19 cellular contexts compared by ENCODE assay signal in genomic region chrX:24846551-24847170, GRCh38.
DNase-seq lines count a peak whose midpoint lies in the region; ATAC-seq and TF ChIP-seq lines count a peak whose summit lies in the region.
"Had no signal": no experiment of that assay in that cellular context is flagged by ENCODE, and none has a peak within 500 bp of the region (broad histone marks: within the 10 kb centered on the region; RNA-seq: fewer than 3 reads in every experiment).

No MANE protein-coding gene starts in this region.

- POLR2A ChIA-PET in A673 (lab: Charles Lee; ENCODE audit: low non-redundant PET) (no interaction called here), IMR-90 (lab: Charles Lee; ENCODE audit: unreplicated experiment) (no interaction called here)

- TF ChIP-seq CTCF in A673 (conservative IDR thresholded peaks at IDR 0.05; ENCODE audit: low read depth, low read length) (no peak), IMR-90 (conservative IDR thresholded peaks at IDR 0.05; ENCODE audit: low read depth, low read length) (no peak), fibroblast of lung (conservative IDR thresholded peaks at IDR 0.05 in 1 of 2, IDR thresholded peaks at IDR 0.05 in 1 of 2; ENCODE audit: low read depth in 1 of 2, low read length in 2 of 2) (no peak)

- no peak for ATAC-seq in IMR-90 (ENCODE audit: low read depth)
- no peak for ATAC-seq in HG02870 (IDR thresholded peaks at IDR 0.05; ENCODE audit: unreplicated experiment)
- ATAC-seq: T-cell had no signal

- no peak overlapping the region for H3K23ac ChIP-seq in IMR-90 (ENCODE audit: low read depth, low read length)

- dilution Hi-C loops in IMR-90 (cut with HindIII; ENCODE audit: low sequenced_read_pairs, unreplicated experiment): no loop called here

- in situ Hi-C loops in IMR-90 (cut with MboI; ENCODE audit: low sequenced_read_pairs): no loop called here

- DNase-seq in A673 (ENCODE audit: low spot score) (peak; percentile 59), IMR-90 (peak; percentile 40), NCI-H774 (lab: John Stamatoyannopoulos, UW) (peak; percentile 13), fibroblast of lung (ENCODE audit: low read depth in 2 of 2) (peak; percentile 12 to 69), A172 (ENCODE audit: low spot score) (no peak), HPDE6-E6E7 (ENCODE audit: extremely low spot score) (no peak), HCEC 1CT (no peak)
- DNase-seq: activated CD4-positive, CD25-positive, alpha-beta regulatory T cell; activated CD8-positive, alpha-beta memory T cell treated with anti-CD3 and anti-CD28 coated beads, Interleukin-2, amount 50 U/mL, for 4 hours; activated naive CD4-positive, alpha-beta T cell treated with anti-CD3 and anti-CD28 coated beads for 36 hours; effector memory CD4-positive, alpha-beta T cell; H9; islet precursor cell; NCI-H526; RPMI8226; spleen; T-cell had no signal

- H4K5ac ChIP-seq in IMR-90 (ENCODE audit: low read depth, low read length): no peak overlapping the region

- no peak overlapping the region for H3K14ac ChIP-seq in IMR-90 (replicated peaks; ENCODE audit: low read depth, low read length)

- no peak overlapping the region for H3K4ac ChIP-seq in IMR-90 (ENCODE audit: low read depth, low read length)

- H3K79me2 ChIP-seq in fibroblast of lung (ENCODE audit: control insufficient read depth, insufficient read depth, low read length): no peaks in the 10 kb centered on the region
- H3K79me2 ChIP-seq: parathyroid adenoma had no signal

- no peak overlapping the region for H3K18ac ChIP-seq in IMR-90 (ENCODE audit: low read depth, low read length)

- intact Hi-C loops in A673 (cut with micrococcal nuclease; ENCODE audit: unreplicated experiment): no loop called here
- intact Hi-C loops in IMR-90 (cut with micrococcal nuclease): no loop called here

- WGBS in IMR-90 (ENCODE audit: extremely low coverage in 2 of 2, insufficient read length in 1 of 2), 2 experiments: no CpG with 5 or more reads among the region's 3 CpGs

- H3K4me2 ChIP-seq in IMR-90 (ENCODE audit: low read depth, low read length): no peak overlapping the region
- H3K4me2 ChIP-seq in fibroblast of lung (ENCODE audit: extremely low read depth, insufficient read depth, low read length): no peak overlapping the region

- H2AK9ac ChIP-seq in IMR-90 (replicated peaks; ENCODE audit: low read depth, low read length, poor library complexity): no peak overlapping the region

- TF ChIP-seq POLR2A in IMR-90 (IDR thresholded peaks at IDR 0.05; ENCODE audit: low read depth, low read length): no peak

- H3K4me1 ChIP-seq in A673 (ENCODE audit: insufficient read depth, low read length, poor library complexity, severe bottlenecking): peaks cover 27% of the 10 kb centered on the region
- H3K4me1 ChIP-seq in IMR-90 (ENCODE audit: control insufficient read depth, insufficient read depth, low read length): no peaks in the 10 kb centered on the region
- no peaks in the 10 kb centered on the region for H3K4me1 ChIP-seq in fibroblast of lung (ENCODE audit: control insufficient read depth, extremely low read depth, insufficient read depth, low read length)
- H3K4me1 ChIP-seq: parathyroid adenoma, spleen had no signal

- no peak overlapping the region for H3K56ac ChIP-seq in IMR-90 (ENCODE audit: extremely low read depth, insufficient read depth, low read length)

- no peak overlapping the region for H4K8ac ChIP-seq in IMR-90 (ENCODE audit: low read depth in 2 of 2, low read length in 2 of 2)

- TF ChIP-seq RAD21 in IMR-90 (IDR thresholded peaks at IDR 0.05; ENCODE audit: low read length): no peak

- CTCF ChIA-PET in A673 (lab: Charles Lee): interaction anchor here (1.1 kb wide), 1 partner anchor 8 kb away, joined by 4 read pairs; no protein-coding TSS in a partner anchor
- CTCF ChIA-PET in IMR-90 (lab: Yijun Ruan, JAX): interaction anchor here (1.4 to 1.9 kb wide), 2 partner anchors 8 to 95 kb away, joined by 3 to 9 read pairs; no protein-coding TSS in a partner anchor

- H2BK120ac ChIP-seq in IMR-90 (ENCODE audit: low read depth, low read length): no peak overlapping the region

- H4K20me1 ChIP-seq in IMR-90 (ENCODE audit: insufficient read depth, low read length) (no peaks in the 10 kb centered on the region), fibroblast of lung (ENCODE audit: control insufficient read depth, extremely low read depth, insufficient read depth, low read length) (no peaks in the 10 kb centered on the region)

- H2AFZ ChIP-seq in IMR-90 (replicated peaks; ENCODE audit: low read length, poor library complexity) (no peak overlapping the region), fibroblast of lung (ENCODE audit: low read length) (no peak overlapping the region)
- H2AFZ ChIP-seq: parathyroid adenoma had no signal

- no peak overlapping the region for H2AK5ac ChIP-seq in IMR-90 (ENCODE audit: low read depth, low read length)

- H3K79me1 ChIP-seq in IMR-90 (ENCODE audit: low read depth in 1 of 2, low read length in 2 of 2): no peaks in the 10 kb centered on the region

- H2BK20ac ChIP-seq in IMR-90 (ENCODE audit: low read depth, low read length): no peak overlapping the region

- BruUV-seq in A673 (replicated peaks; lab: Mats Ljungman, UMichigan) (no TSS peak), IMR-90 (replicated peaks; lab: Mats Ljungman, UMichigan) (no TSS peak)

- no peak overlapping the region for H2BK15ac ChIP-seq in IMR-90 (ENCODE audit: low read depth, low read length)

- H3K4me3 ChIP-seq in A673 (ENCODE audit: low read depth, low read length, poor library complexity, severe bottlenecking) (no peak overlapping the region), IMR-90 (ENCODE audit: insufficient read depth, low read depth, low read length) (no peak overlapping the region), fibroblast of lung (replicated peaks in 1 of 4; ENCODE audit: control extremely low read depth in 1 of 4, insufficient read depth in 1 of 4, low read depth in 3 of 4, low read length in 4 of 4) (no peak overlapping the region)
- H3K4me3 ChIP-seq: spleen had no signal

- no peak overlapping the region for H2BK5ac ChIP-seq in IMR-90 (ENCODE audit: low read depth, low read length, poor library complexity, severe bottlenecking)

- H3K36me3 ChIP-seq in A673 (ENCODE audit: insufficient read depth, low read length, poor library complexity, severe bottlenecking): peaks cover 9% of the 10 kb centered on the region
- H3K36me3 ChIP-seq in IMR-90 (ENCODE audit: control insufficient read depth, insufficient read depth, low read length): no peaks in the 10 kb centered on the region
- no peaks in the 10 kb centered on the region for H3K36me3 ChIP-seq in fibroblast of lung (ENCODE audit: control insufficient read depth, insufficient read depth, low read length)

- H3K9me1 ChIP-seq in IMR-90 (ENCODE audit: insufficient read depth, low read length): no peaks in the 10 kb centered on the region

- peak overlapping the region; percentile 32 for H3K27ac ChIP-seq in A673 (ENCODE audit: low read depth, low read length, poor library complexity, severe bottlenecking)
- H3K27ac ChIP-seq in IMR-90 (ENCODE audit: insufficient read depth, low read length): no peak overlapping the region
- H3K27ac ChIP-seq in fibroblast of lung (ENCODE audit: insufficient read depth, low read length): no peak overlapping the region
- H3K27ac ChIP-seq: parathyroid adenoma, spleen had no signal

- no peaks in the 10 kb centered on the region for H3K27me3 ChIP-seq in A673 (replicated peaks; ENCODE audit: insufficient read depth, low read depth, low read length, poor library complexity)
- no peaks in the 10 kb centered on the region for H3K27me3 ChIP-seq in IMR-90 (ENCODE audit: control insufficient read depth, insufficient read depth, low read length)
- H3K27me3 ChIP-seq in fibroblast of lung (ENCODE audit: control insufficient read depth, insufficient read depth, low read length): no peaks in the 10 kb centered on the region
- H3K27me3 ChIP-seq: spleen had no signal

- H3K9ac ChIP-seq in IMR-90 (ENCODE audit: low read depth, low read length) (no peak overlapping the region), fibroblast of lung (ENCODE audit: insufficient read depth, low read length) (no peak overlapping the region)
- H3K9ac ChIP-seq: parathyroid adenoma had no signal

- no peak overlapping the region for H4K91ac ChIP-seq in IMR-90 (ENCODE audit: insufficient read depth, low read depth, low read length)

- H3K9me3 ChIP-seq in A673 (ENCODE audit: low read depth, low read length, poor library complexity, severe bottlenecking): no peaks in the 10 kb centered on the region
- no peaks in the 10 kb centered on the region for H3K9me3 ChIP-seq in IMR-90 (ENCODE audit: control insufficient read depth, insufficient read depth, low read length)
- H3K9me3 ChIP-seq in fibroblast of lung (ENCODE audit: control insufficient read depth, insufficient read depth, low read depth, low read length): no peaks in the 10 kb centered on the region
- H3K9me3 ChIP-seq: spleen had no signal

TF ChIP-seq in IMR-90, 13 proteins besides CTCF, POLR2A, EP300 and RAD21:
- TF ChIP-seq BHLHE40 (IDR thresholded peaks at IDR 0.05; ENCODE audit: low read depth, low read length): no peak
- TF ChIP-seq CEBPB (IDR thresholded peaks at IDR 0.05; ENCODE audit: low read depth, low read length): peak; percentile 33; the same call in 1 of the 2 replicates

Comparison
In these comparisons a context has a peak if more than half of its experiments do, and no peak if none do; other contexts are left out.
1. DNase-seq: peak in A673 (single experiment), IMR-90 (single experiment), NCI-H774 (single experiment) and fibroblast of lung (2 of 2); none in A172 (single experiment), HPDE6-E6E7 (single experiment) and HCEC 1CT (single experiment).